8 cellular contexts compared by ENCODE assay signal in the genomic region with DNA sequence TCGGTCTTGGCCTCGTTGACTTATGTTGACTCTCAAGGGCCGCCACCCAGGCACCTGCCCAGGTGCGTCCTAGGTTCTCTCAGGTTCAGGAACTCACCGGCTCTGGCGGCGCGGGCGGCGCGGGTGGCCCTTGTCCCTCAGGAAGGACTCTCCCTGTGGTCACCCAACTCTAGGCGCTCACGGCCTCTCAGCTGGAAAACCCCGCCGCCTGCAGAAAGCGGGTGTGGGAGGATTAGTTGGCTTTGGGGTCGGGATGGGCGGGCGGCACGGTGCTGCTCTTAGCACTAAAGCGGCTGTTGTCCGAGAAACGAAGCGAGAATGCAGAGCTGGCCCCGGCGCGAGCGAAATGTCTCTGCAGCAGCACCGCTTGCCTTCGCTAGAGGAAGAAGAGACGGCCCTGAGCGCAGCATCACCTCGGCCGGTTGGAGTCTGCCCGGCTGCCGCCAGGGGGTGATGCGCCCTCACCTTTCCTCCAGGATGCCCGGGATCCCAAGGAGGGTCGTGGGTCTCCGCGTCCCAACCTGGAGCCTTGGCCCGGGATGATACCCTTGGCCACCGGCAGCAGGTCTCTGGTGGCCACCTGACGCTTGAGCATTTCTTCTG. TPM values are rescaled to one million over a fixed set of nuclear protein-coding genes. Genes with fewer than 3 reads are reported as not detected.
A peak's percentile ranks its signal among the peaks of the same experiment; 100 is the strongest.
DNase-seq lines count a peak whose midpoint lies in the region; ATAC-seq and TF ChIP-seq lines count a peak whose summit lies in the region.

No MANE protein-coding gene starts in this region.

- no peaks in the 10 kb centered on the region for H3K9me3 Mint-ChIP-seq in CD8-positive, alpha-beta T cell

- H3K4me3 Mint-ChIP-seq in CD8-positive, alpha-beta T cell = no peak overlapping the region

- peaks cover 21% of the 10 kb centered on the region for H3K27me3 Mint-ChIP-seq in CD8-positive, alpha-beta T cell (ENCODE audit: low read depth)

- no peak overlapping the region for H3K4me3 ChIP-seq in CD8-positive, alpha-beta T cell (ENCODE audit: low read depth, low read length)
- H3K4me3 ChIP-seq in mucosa of descending colon (no peak overlapping the region), tibial artery (peak overlapping the region in 1 of 2 donors; percentile 9)

- peak; percentile 50 for TF ChIP-seq CTCF in CD8-positive, alpha-beta T cell (IDR thresholded peaks at IDR 0.05)
- no peak for TF ChIP-seq CTCF in mucosa of descending colon (IDR thresholded peaks at IDR 0.05)
- peak; percentile 54 to 60 for TF ChIP-seq CTCF in tibial artery (IDR thresholded peaks at IDR 0.05)

- H3K4me1 ChIP-seq in CD8-positive, alpha-beta T cell (ENCODE audit: insufficient read depth, low read length) = peaks cover 6% of the 10 kb centered on the region
- H3K4me1 ChIP-seq in mucosa of descending colon (ENCODE audit: low read depth) (peaks cover 6% of the 10 kb centered on the region), tibial artery (peaks cover 0 to 6% (median 5%) of the 10 kb centered on the region in 4 donors)

- H3K36me3 Mint-ChIP-seq in CD8-positive, alpha-beta T cell = no peaks in the 10 kb centered on the region

- peak in 4 of 7 experiments; percentile 25 to 54 (median 34) for DNase-seq in CD8-positive, alpha-beta T cell
- DNase-seq in activated CD4-positive, alpha-beta T cell treated with anti-CD3 and anti-CD28 coated beads, Interleukin-2, amount 50 U/mL, for 1 hour = peak; percentile 22
- peak; percentile 27 to 33 for DNase-seq in erythroblast (lab: John Stamatoyannopoulos, UW)
- peak; percentile 55 to 73 (median 59) for DNase-seq in mucosa of descending colon
- no peak for DNase-seq in tibial artery
- no peak for DNase-seq in NCI-H2196 (lab: John Stamatoyannopoulos, UW; ENCODE audit: unreplicated experiment)

- no peaks in the 10 kb centered on the region for H3K27me3 ChIP-seq in CD8-positive, alpha-beta T cell (ENCODE audit: insufficient read depth, low read length)
- peaks cover 0 to 33% of the 10 kb centered on the region in 2 donors for H3K27me3 ChIP-seq in tibial artery

- H3K27ac ChIP-seq in CD8-positive, alpha-beta T cell (ENCODE audit: low read depth, low read length) = no peak overlapping the region
- H3K27ac ChIP-seq in tibial artery = no peak overlapping the region

- TF ChIP-seq POLR2A in erythroblast (IDR thresholded peaks at IDR 0.05; ENCODE audit: low read length) = no peak

- H3K36me3 ChIP-seq in CD8-positive, alpha-beta T cell (ENCODE audit: insufficient read depth, low read length) = no peaks in the 10 kb centered on the region
- no peaks in the 10 kb centered on the region for H3K36me3 ChIP-seq in mucosa of descending colon (ENCODE audit: low read depth)
- no peaks in the 10 kb centered on the region for H3K36me3 ChIP-seq in tibial artery

- POLR2A ChIA-PET in CD8-positive, alpha-beta T cell (lab: Charles Lee) = no interaction called here

- H3K4me1 Mint-ChIP-seq in CD8-positive, alpha-beta T cell (ENCODE audit: low read depth) = peaks cover 16% of the 10 kb centered on the region

- intact Hi-C loops in CD8-positive, alpha-beta T cell (cut with DNase I, micrococcal nuclease) = no loop called here
- intact Hi-C loops in mucosa of descending colon (cut with DNase I, micrococcal nuclease) = no loop called here
- intact Hi-C loops in tibial artery (cut with DNase I; ENCODE audit: low total_unique reads) = loop anchor here (10.0 kb wide), 1 partner anchor 181 kb away; no protein-coding TSS in a partner anchor

- H3K27ac Mint-ChIP-seq in CD8-positive, alpha-beta T cell = no peak overlapping the region

- peak; percentile 72 for ATAC-seq in CD8-positive, alpha-beta T cell
- peak; percentile 60 for ATAC-seq in HG03103 (IDR thresholded peaks at IDR 0.05; ENCODE audit: low read depth, unreplicated experiment)
- peak; percentile 92 for ATAC-seq in mucosa of descending colon
- ATAC-seq in GM19328 (IDR thresholded peaks at IDR 0.05; ENCODE audit: unreplicated experiment) = no peak

- CTCF ChIA-PET in CD8-positive, alpha-beta T cell (lab: Charles Lee) = interaction anchor here (1.0 to 2.3 kb wide), 4 partner anchors 9 to 175 kb away, joined by 3 to 10 read pairs (median 4); no protein-coding TSS in a partner anchor

- H3K9me3 ChIP-seq in CD8-positive, alpha-beta T cell (ENCODE audit: low read length) = no peaks in the 10 kb centered on the region
- H3K9me3 ChIP-seq in mucosa of descending colon (no peaks in the 10 kb centered on the region), tibial artery (no peaks in the 10 kb centered on the region)

RNA-seq across cellular contexts. Expression of a gene that starts 8.1 kb away (rescaled TPM):
- 10 to 100 TPM; 16.7 to 18.5 TPM for total RNA-seq in CD8-positive, alpha-beta T cell
- total RNA-seq in mucosa of descending colon = 10 to 100 TPM in 2 of 3 donors, 1 to 10 TPM in 1; 9.5 to 12.4 (median 10.1) TPM

RNA-seq across cellular contexts. Expression of a gene that starts 44.9 kb away (rescaled TPM):
- 10 to 100 TPM; 14.9 to 16.1 TPM for total RNA-seq in CD8-positive, alpha-beta T cell
- 10 to 100 TPM; 22.7 to 38.7 (median 30.1) TPM for total RNA-seq in mucosa of descending colon

Comparison
In these comparisons a context has a peak if more than half of its experiments do, and no peak if none do; other contexts are left out.
1. DNase-seq: peak in CD8-positive, alpha-beta T cell (4 of 7), activated CD4-positive, alpha-beta T cell treated with anti-CD3 and anti-CD28 coated beads, Interleukin-2, amount 50 U/mL, for 1 hour (single experiment), erythroblast (2 of 2) and mucosa of descending colon (3 of 3); none in tibial artery (0 of 2) and NCI-H2196 (single experiment).